ENCODE assay signal across 1 cellular context in the genomic region with DNA sequence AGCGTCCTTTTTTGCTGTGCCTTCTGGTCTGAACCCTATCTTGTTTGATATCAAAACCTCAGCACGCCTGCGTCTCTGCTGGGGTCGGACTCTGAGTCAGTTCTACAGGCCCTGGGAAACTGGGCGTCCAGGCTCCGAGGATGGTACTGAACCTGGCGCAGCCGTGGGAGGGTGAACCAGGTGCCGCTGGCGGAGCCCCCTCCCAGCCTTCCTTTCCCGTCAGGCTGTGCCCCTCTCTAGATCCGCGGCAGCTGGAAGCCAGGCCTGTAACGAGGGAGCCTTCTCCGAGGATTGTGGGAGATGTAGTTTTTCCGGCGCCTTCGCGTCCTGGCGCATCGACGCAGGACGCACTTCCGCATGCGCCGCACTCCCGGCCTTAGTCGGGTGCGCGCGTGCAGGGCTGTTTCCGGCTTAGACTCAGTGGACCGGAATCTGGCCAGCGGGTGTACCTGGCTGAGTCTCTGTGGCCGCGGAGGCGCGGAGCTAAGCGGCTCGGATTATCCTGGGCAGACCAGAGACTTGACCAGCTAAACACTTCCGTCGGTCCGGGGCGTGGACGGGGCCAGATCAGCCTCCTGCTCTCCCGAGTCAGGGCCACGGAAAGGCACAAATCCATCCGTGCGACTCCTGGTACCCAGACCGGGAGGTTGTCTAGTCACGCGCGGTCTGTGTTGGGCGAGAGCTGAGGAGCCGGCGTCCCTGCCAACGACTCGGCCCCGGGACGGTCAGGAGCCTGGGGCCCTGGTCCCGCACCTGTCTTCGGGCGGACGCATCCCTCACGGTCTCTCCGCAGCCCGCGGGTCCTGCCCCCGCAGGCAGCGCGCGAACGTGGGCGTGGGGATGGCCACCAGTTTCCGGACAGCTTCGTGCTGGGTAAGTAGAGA.
A peak's percentile ranks its signal among the peaks of the same experiment; 100 is the strongest.
TF ChIP-seq lines count a peak whose summit lies in the region.

A gene with protein sequence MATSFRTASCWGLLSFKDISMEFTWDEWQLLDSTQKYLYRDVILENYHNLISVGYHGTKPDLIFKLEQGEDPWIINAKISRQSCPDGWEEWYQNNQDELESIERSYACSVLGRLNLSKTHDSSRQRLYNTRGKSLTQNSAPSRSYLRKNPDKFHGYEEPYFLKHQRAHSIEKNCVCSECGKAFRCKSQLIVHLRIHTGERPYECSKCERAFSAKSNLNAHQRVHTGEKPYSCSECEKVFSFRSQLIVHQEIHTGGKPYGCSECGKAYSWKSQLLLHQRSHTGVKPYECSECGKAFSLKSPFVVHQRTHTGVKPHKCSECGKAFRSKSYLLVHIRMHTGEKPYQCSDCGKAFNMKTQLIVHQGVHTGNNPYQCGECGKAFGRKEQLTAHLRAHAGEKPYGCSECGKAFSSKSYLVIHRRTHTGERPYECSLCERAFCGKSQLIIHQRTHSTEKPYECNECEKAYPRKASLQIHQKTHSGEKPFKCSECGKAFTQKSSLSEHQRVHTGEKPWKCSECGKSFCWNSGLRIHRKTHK (plus strand): TSS at position 367 of the 884 bp plus-strand sequence. CDS start 474 bp downstream, at position 841.

TF ChIP-seq in GM12878, 131 proteins besides CTCF, POLR2A, EP300 and RAD21 (continued from another document and continues in another):
- no peak for TF ChIP-seq CUX1 (IDR thresholded peaks at IDR 0.05; ENCODE audit: insufficient replicate concordance, low read depth, low read length)
- peak; percentile 94 for TF ChIP-seq MAX (IDR thresholded peaks at IDR 0.05; ENCODE audit: low read depth, low read length)
- TF ChIP-seq SREBF1 (IDR thresholded peaks at IDR 0.05; ENCODE audit: low read length) = peak; percentile 64; the same call in 1 of the 2 replicates
- TF ChIP-seq CHD2 (IDR thresholded peaks at IDR 0.05; ENCODE audit: borderline replicate concordance, low read depth, low read length) = peak; percentile 83
- TF ChIP-seq LARP7 (IDR thresholded peaks at IDR 0.05) = no peak; the same call in none of the 2 replicates
- TF ChIP-seq SMC3 (IDR thresholded peaks at IDR 0.05; ENCODE audit: borderline replicate concordance, low read length) = no peak
- 0 out of 2 replicates have a peak, but pooled peaks have one; percentile 5 for TF ChIP-seq ZBTB11 (CRISPR knock-in tag; IDR thresholded peaks at IDR 0.05)
- no peak for TF ChIP-seq RCOR1 (conservative IDR thresholded peaks at IDR 0.05; ENCODE audit: low read depth, low read length)
- TF ChIP-seq RAD51 (IDR thresholded peaks at IDR 0.05) = no peak
- TF ChIP-seq CHD4 (IDR thresholded peaks at IDR 0.05) = no peak
- peak; percentile 56; the same call in 1 of the 2 replicates for TF ChIP-seq RELB (IDR thresholded peaks at IDR 0.05; ENCODE audit: low read depth)
- TF ChIP-seq JUND (IDR thresholded peaks at IDR 0.05; ENCODE audit: low read depth, low read length) = no peak
- TF ChIP-seq ATF2 (IDR thresholded peaks at IDR 0.05; ENCODE audit: low read length) = no peak
- peak; percentile 33; the same call in 1 of the 2 replicates for TF ChIP-seq ZNF207 (IDR thresholded peaks at IDR 0.05; ENCODE audit: borderline replicate concordance)
- no peak for TF ChIP-seq RFX5 (IDR thresholded peaks at IDR 0.05; ENCODE audit: low read depth, low read length)
- TF ChIP-seq CEBPB (IDR thresholded peaks at IDR 0.05; ENCODE audit: borderline replicate concordance in 1 of 2, low read depth in 2 of 2, low read length in 2 of 2) = no peak
- peak; percentile 96 for TF ChIP-seq MXI1 (IDR thresholded peaks at IDR 0.05; ENCODE audit: low read depth, low read length)
- no peak for TF ChIP-seq ZBED1 (IDR thresholded peaks at IDR 0.05; ENCODE audit: borderline replicate concordance)
- TF ChIP-seq HDAC6 (IDR thresholded peaks at IDR 0.05; ENCODE audit: unreplicated experiment) = no peak
- peak; percentile 95 for TF ChIP-seq SIX5 (IDR thresholded peaks at IDR 0.05; ENCODE audit: low read depth, low read length, severe bottlenecking)
- no peak for TF ChIP-seq ZZZ3 (IDR thresholded peaks at IDR 0.05; ENCODE audit: control insufficient read depth, insufficient read length, low read depth)
- peak; percentile 52; the same call in 1 of the 2 replicates for TF ChIP-seq SPI1 (IDR thresholded peaks at IDR 0.05; ENCODE audit: borderline replicate concordance, insufficient read depth, low read depth, low read length)
- TF ChIP-seq PRDM15 (CRISPR knock-in tag; IDR thresholded peaks at IDR 0.05) = no peak
- peak; percentile 91 for TF ChIP-seq TAF1 (IDR thresholded peaks at IDR 0.05; ENCODE audit: borderline replicate concordance, low read depth, low read length)
- TF ChIP-seq NFIC (IDR thresholded peaks at IDR 0.05; ENCODE audit: low read depth, low read length) = no peak
- TF ChIP-seq, protein P1, sequence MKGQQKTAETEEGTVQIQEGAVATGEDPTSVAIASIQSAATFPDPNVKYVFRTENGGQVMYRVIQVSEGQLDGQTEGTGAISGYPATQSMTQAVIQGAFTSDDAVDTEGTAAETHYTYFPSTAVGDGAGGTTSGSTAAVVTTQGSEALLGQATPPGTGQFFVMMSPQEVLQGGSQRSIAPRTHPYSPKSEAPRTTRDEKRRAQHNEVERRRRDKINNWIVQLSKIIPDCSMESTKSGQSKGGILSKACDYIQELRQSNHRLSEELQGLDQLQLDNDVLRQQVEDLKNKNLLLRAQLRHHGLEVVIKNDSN (IDR thresholded peaks at IDR 0.05; ENCODE audit: borderline replicate concordance, extremely low read length, insufficient read depth, low read depth, low read length) = no peak
- no peak for TF ChIP-seq SUPT20H (IDR thresholded peaks at IDR 0.05; ENCODE audit: borderline replicate concordance, control insufficient read depth, low read depth, low read length)
- TF ChIP-seq HSF1 (IDR thresholded peaks at IDR 0.05; ENCODE audit: low read depth, low read length) = no peak
